8 cellular contexts compared by ENCODE assay signal in genomic region chr14:91154851-91155625, GRCh38. TPM values are rescaled to one million over a fixed set of nuclear protein-coding genes. Genes with fewer than 3 reads are reported as not detected.
A peak's percentile ranks its signal among the peaks of the same experiment; 100 is the strongest.
DNase-seq lines count a peak whose midpoint lies in the region; ATAC-seq and TF ChIP-seq lines count a peak whose summit lies in the region.

No MANE protein-coding gene starts in this region.

- ATAC-seq in activated CD4-positive, CD25-positive, alpha-beta regulatory T cell treated with anti-CD3 and anti-CD28 coated beads, Interleukin-2, amount 50 U/mL, for 24 hours: peak; percentile 58 to 75
- ATAC-seq in lower lobe of right lung (peak; percentile 20 to 57), HG02588 (IDR thresholded peaks at IDR 0.05; ENCODE audit: unreplicated experiment) (no peak)

- H3K27me3 ChIP-seq in lower lobe of right lung (ENCODE audit: low read depth) (no peaks in the 10 kb centered on the region), WERI-Rb-1 (ENCODE audit: insufficient read depth, low read depth, severe bottlenecking) (no peaks in the 10 kb centered on the region)

- H3K27ac ChIP-seq in lower lobe of right lung: peak overlapping the region; percentile 24
- H3K27ac ChIP-seq in WERI-Rb-1: no peak overlapping the region

- DNase-seq in activated CD4-positive, CD25-positive, alpha-beta regulatory T cell treated with anti-CD3 and anti-CD28 coated beads, Interleukin-2, amount 50 U/mL, for 72 hours: no peak
- peak; percentile 87 to 89 for DNase-seq in NCI-H2081 (lab: John Stamatoyannopoulos, UW)
- DNase-seq in astrocyte of the hippocampus (ENCODE audit: low read depth, low spot score): peak; percentile 76
- DNase-seq in lower lobe of right lung: no peak
- no peak for DNase-seq in WERI-Rb-1
- DNase-seq in SIG-M5 (lab: John Stamatoyannopoulos, UW): no peak

- TF ChIP-seq CTCF in lower lobe of right lung (IDR thresholded peaks at IDR 0.05) (no peak), WERI-Rb-1 (IDR thresholded peaks at IDR 0.05; ENCODE audit: low read depth, low read length) (no peak)

- intact Hi-C loops in lower lobe of right lung (cut with DNase I): no loop called here

- H3K4me3 ChIP-seq in lower lobe of right lung (no peak overlapping the region), WERI-Rb-1 (ENCODE audit: low read depth, low read length) (no peak overlapping the region)

- H3K9me3 ChIP-seq in lower lobe of right lung (no peaks in the 10 kb centered on the region), WERI-Rb-1 (ENCODE audit: severe bottlenecking) (no peaks in the 10 kb centered on the region)

- H3K4me1 ChIP-seq in lower lobe of right lung: peaks cover 35% of the 10 kb centered on the region

- H3K36me3 ChIP-seq in lower lobe of right lung (peaks cover 39% of the 10 kb centered on the region), WERI-Rb-1 (peaks cover 8% of the 10 kb centered on the region)

RNA-seq across cellular contexts. Expression of gene DGLUCY, which starts 41.2 kb away (rescaled TPM):
- total RNA-seq in lower lobe of right lung: 102 TPM

Comparison
In these comparisons a context has a peak if more than half of its experiments do, and no peak if none do; other contexts are left out.
1. DNase-seq: peak in NCI-H2081 (2 of 2) and astrocyte of the hippocampus (single experiment); none in activated CD4-positive, CD25-positive, alpha-beta regulatory T cell treated with anti-CD3 and anti-CD28 coated beads, Interleukin-2, amount 50 U/mL, for 72 hours (single experiment), lower lobe of right lung (single experiment), WERI-Rb-1 (single experiment) and SIG-M5 (single experiment).